ENCODE assay signal across 1 cellular context in genomic region chr16:87740441-87740840, GRCh38.
TF ChIP-seq lines count a peak whose summit lies in the region.

No MANE protein-coding gene starts in this region.

TF ChIP-seq in IMR-90, 13 proteins besides CTCF, POLR2A, EP300 and RAD21:
- TF ChIP-seq ELK1 (IDR thresholded peaks at IDR 0.05; ENCODE audit: borderline replicate concordance, low read depth, low read length) (no peak), CEBPB (IDR thresholded peaks at IDR 0.05; ENCODE audit: low read depth, low read length) (no peak), FOS (IDR thresholded peaks at IDR 0.05; ENCODE audit: low read depth, low read length) (no peak), MAZ (IDR thresholded peaks at IDR 0.05; ENCODE audit: borderline replicate concordance, low read depth, low read length) (no peak), MAFK (IDR thresholded peaks at IDR 0.05; ENCODE audit: low read depth, low read length) (no peak), RCOR1 (IDR thresholded peaks at IDR 0.05; ENCODE audit: insufficient replicate concordance, low read length) (no peak), CHD1 (IDR thresholded peaks at IDR 0.05; ENCODE audit: low read depth, low read length) (no peak), BHLHE40 (IDR thresholded peaks at IDR 0.05; ENCODE audit: low read depth, low read length) (no peak), RFX5 (IDR thresholded peaks at IDR 0.05; ENCODE audit: low read depth, low read length) (no peak), NFE2L2 (IDR thresholded peaks at IDR 0.05; ENCODE audit: low read depth, low read length) (no peak)
TF ChIP-seq in IMR-90: peak in this region for 0.
